21 cellular contexts compared by ENCODE assay signal in genomic region chr14:56585461-56586084, GRCh38. TPM values are rescaled to one million over a fixed set of nuclear protein-coding genes. Genes with fewer than 3 reads are reported as not detected.
DNase-seq lines count a peak whose midpoint lies in the region; ATAC-seq and TF ChIP-seq lines count a peak whose summit lies in the region.
"Had no signal": no experiment of that assay in that cellular context is flagged by ENCODE, and none has a peak within 500 bp of the region (broad histone marks: within the 10 kb centered on the region; RNA-seq: fewer than 3 reads in every experiment).

No MANE protein-coding gene starts in this region.

- H3K9me2 ChIP-seq in PC-3 (replicated peaks; ENCODE audit: low read length), result no peaks in the 10 kb centered on the region

- peaks cover 25% of the 10 kb centered on the region; the same call in 1 of the 2 replicates for H4K20me1 ChIP-seq in PC-3 (ENCODE audit: low read length)

- H3K36me3 Mint-ChIP-seq in activated naive CD4-positive, alpha-beta T cell treated with anti-CD3 and anti-CD28 coated beads for 36 hours (ENCODE audit: low read depth), result peaks cover 4% of the 10 kb centered on the region
- H3K36me3 Mint-ChIP-seq: natural killer cell treated with Interleukin-12 subunit alpha and Interleukin-12 subunit beta and Interleukin-15 and Interleukin-18, amount 100 ng/mL, for 72 hours had no signal

- H3K27me3 Mint-ChIP-seq in activated naive CD4-positive, alpha-beta T cell treated with anti-CD3 and anti-CD28 coated beads for 36 hours (ENCODE audit: low read depth), result no peaks in the 10 kb centered on the region
- no peaks in the 10 kb centered on the region for H3K27me3 Mint-ChIP-seq in stimulated activated naive CD8-positive, alpha-beta T cell treated with anti-CD3 and anti-CD28 coated beads, Interleukin-15, amount 100 ng/mL, for 72 hours
- H3K27me3 Mint-ChIP-seq: activated naive CD8-positive, alpha-beta T cell treated with anti-CD3 and anti-CD28 coated beads, Interleukin-2, amount 10 ng/mL, durations not matched to agents 7 days and 5 days; CD8-positive, alpha-beta memory T cell; natural killer cell treated with Interleukin-12 subunit alpha and Interleukin-12 subunit beta and Interleukin-15 and Interleukin-18, amount 100 ng/mL, for 72 hours had no signal

- BruUV-seq in PC-3 (replicated peaks; lab: Mats Ljungman, UMichigan), result no TSS peak

- CTCF ChIA-PET in PC-3 (lab: Charles Lee) (interaction anchor here (0.8 kb wide), 1 partner anchor 18 kb away, joined by 3 read pairs; no protein-coding TSS in a partner anchor), GM10248 (lab: Yijun Ruan, JAX) (no interaction called here)
- CTCF ChIA-PET in activated naive CD4-positive, alpha-beta T cell treated with anti-CD3 and anti-CD28 coated beads for 36 hours (lab: Charles Lee), result interaction anchor here (0.5 kb wide), 1 partner anchor 29 kb away, joined by 3 read pairs; no protein-coding TSS in a partner anchor

- no peaks in the 10 kb centered on the region for H3K9me3 ChIP-seq in PC-3 (ENCODE audit: low read length)
- H3K9me3 ChIP-seq: upper lobe of left lung had no signal

- no peaks in the 10 kb centered on the region; the same call in 1 of the 2 replicates for H3K36me3 ChIP-seq in PC-3 (ENCODE audit: low read depth, low read length)

- no peak overlapping the region for H3K27ac Mint-ChIP-seq in activated naive CD4-positive, alpha-beta T cell treated with anti-CD3 and anti-CD28 coated beads for 36 hours
- no peak overlapping the region for H3K27ac Mint-ChIP-seq in stimulated activated naive CD8-positive, alpha-beta T cell treated with anti-CD3 and anti-CD28 coated beads, Interleukin-15, amount 100 ng/mL, for 72 hours
- H3K27ac Mint-ChIP-seq: activated naive CD8-positive, alpha-beta T cell treated with anti-CD3 and anti-CD28 coated beads, Interleukin-2, amount 10 ng/mL, durations not matched to agents 7 days and 5 days; mesothelial cell of epicardium; natural killer cell treated with Interleukin-12 subunit alpha and Interleukin-12 subunit beta and Interleukin-15 and Interleukin-18, amount 100 ng/mL, for 72 hours had no signal

- H3K9ac ChIP-seq in PC-3 (ENCODE audit: low read length), result peak overlapping the region; percentile 11

- H3K4me1 ChIP-seq in PC-3 (ENCODE audit: insufficient read depth, low read length), result peaks cover 52% of the 10 kb centered on the region

- peaks cover 34% of the 10 kb centered on the region for H3K4me1 Mint-ChIP-seq in activated naive CD4-positive, alpha-beta T cell treated with anti-CD3 and anti-CD28 coated beads for 36 hours (ENCODE audit: low read depth)
- peaks cover 36% of the 10 kb centered on the region for H3K4me1 Mint-ChIP-seq in stimulated activated naive CD8-positive, alpha-beta T cell treated with anti-CD3 and anti-CD28 coated beads, Interleukin-15, amount 100 ng/mL, for 72 hours

- H3K79me2 ChIP-seq in PC-3 (ENCODE audit: low read length), result peaks cover 31% of the 10 kb centered on the region

- peak; percentile 58 for DNase-seq in DMS53 treated with DMSO at 0.1 percent for 48 hours (lab: John Stamatoyannopoulos, UW; ENCODE audit: unreplicated experiment)
- DNase-seq in NCI-H146 (lab: John Stamatoyannopoulos, UW), result peak; percentile 21
- DNase-seq in PC-3, result peak; percentile 99
- no peak for DNase-seq in activated naive CD4-positive, alpha-beta T cell treated with anti-CD3 and anti-CD28 coated beads for 36 hours
- no peak for DNase-seq in activated T-cell treated with anti-CD3 and anti-CD28 coated beads for 4 hours
- no peak for DNase-seq in stimulated activated naive CD8-positive, alpha-beta T cell treated with anti-CD3 and anti-CD28 coated beads, Interleukin-15, amount 100 ng/mL, for 72 hours
- no peak for DNase-seq in GM10248 (ENCODE audit: extremely low spot score)
- DNase-seq: activated CD4-positive, CD25-positive, alpha-beta regulatory T cell treated with anti-CD3 and anti-CD28 coated beads, Interleukin-2, amount 50 U/mL, for 72 hours; activated naive CD8-positive, alpha-beta T cell treated with anti-CD3 and anti-CD28 coated beads, Interleukin-2, amount 10 ng/mL, durations not matched to agents 7 days and 5 days; CD8-positive, alpha-beta memory T cell; dorsolateral prefrontal cortex; erythroblast; NCI-H1105 treated with DMSO at 0.1 percent for 48 hours; stimulated activated CD4-positive, alpha-beta T cell treated with anti-CD3 and anti-CD28 coated beads, Interleukin-2, amount 100 ng/mL, for 24 hours; stimulated activated naive CD8-positive, alpha-beta T cell treated with anti-CD3 and anti-CD28 coated beads, Interleukin-15, Interleukin-2, amounts not matched to agents 100 U/mL and 50 U/mL, for 24 hours; T1000; upper lobe of left lung had no signal

- no peak overlapping the region for H2AFZ ChIP-seq in PC-3 (ENCODE audit: low read length)

- peak; percentile 87 for ATAC-seq in PC-3
- ATAC-seq in esophagus mucosa, result peak; percentile 65
- ATAC-seq in stimulated activated naive CD8-positive, alpha-beta T cell treated with anti-CD3 and anti-CD28 coated beads, Interleukin-15, amount 100 ng/mL, for 72 hours, result no peak
- ATAC-seq: natural killer cell treated with Interleukin-12 subunit alpha and Interleukin-12 subunit beta and Interleukin-15 and Interleukin-18, amount 100 ng/mL, for 72 hours; stimulated activated naive CD8-positive, alpha-beta T cell treated with anti-CD3 and anti-CD28 coated beads, Interleukin-15, Interleukin-2, amounts not matched to agents 100 U/mL and 50 U/mL, for 24 hours had no signal

- no peaks in the 10 kb centered on the region for H3K9me3 Mint-ChIP-seq in activated naive CD4-positive, alpha-beta T cell treated with anti-CD3 and anti-CD28 coated beads for 36 hours
- H3K9me3 Mint-ChIP-seq in stimulated activated naive CD8-positive, alpha-beta T cell treated with anti-CD3 and anti-CD28 coated beads, Interleukin-15, amount 100 ng/mL, for 72 hours, result no peaks in the 10 kb centered on the region
- H3K9me3 Mint-ChIP-seq: activated naive CD8-positive, alpha-beta T cell treated with anti-CD3 and anti-CD28 coated beads, Interleukin-2, amount 10 ng/mL, durations not matched to agents 7 days and 5 days; CD8-positive, alpha-beta memory T cell; mesothelial cell of epicardium; natural killer cell treated with Interleukin-12 subunit alpha and Interleukin-12 subunit beta and Interleukin-15 and Interleukin-18, amount 100 ng/mL, for 72 hours had no signal

- H3K27me3 ChIP-seq in PC-3 (ENCODE audit: low read length), result no peaks in the 10 kb centered on the region
- H3K27me3 ChIP-seq: cardiac muscle cell, dorsolateral prefrontal cortex, upper lobe of left lung had no signal

- TF ChIP-seq CTCF in PC-3 (conservative IDR thresholded peaks at IDR 0.05; ENCODE audit: low read depth, low read length) (peak; percentile 79), GM10248 (IDR thresholded peaks at IDR 0.05; ENCODE audit: control extremely low read depth, extremely low read depth, low read depth, missing control alignments) (no peak)

- H3K4me2 ChIP-seq in PC-3 (ENCODE audit: low read length), result peak overlapping the region; percentile 50

- no peak overlapping the region for H3K4me3 ChIP-seq in PC-3 (ENCODE audit: low read length)
- H3K4me3 ChIP-seq: cardiac muscle cell, dorsolateral prefrontal cortex, upper lobe of left lung had no signal

- peaks cover 13% of the 10 kb centered on the region for H3F3A ChIP-seq in PC-3 (ENCODE audit: low read length, unreplicated experiment)

- intact Hi-C loops in PC-3 (cut with micrococcal nuclease), result loop anchor here (1.0 to 10.0 kb wide), 4 partner anchors 24 to 1509 kb away; no protein-coding TSS in a partner anchor
- intact Hi-C loops in activated naive CD4-positive, alpha-beta T cell treated with anti-CD3 and anti-CD28 coated beads for 36 hours (cut with micrococcal nuclease), result no loop called here

- no peak overlapping the region for H3K4me3 Mint-ChIP-seq in activated naive CD4-positive, alpha-beta T cell treated with anti-CD3 and anti-CD28 coated beads for 36 hours
- no peak overlapping the region for H3K4me3 Mint-ChIP-seq in stimulated activated naive CD8-positive, alpha-beta T cell treated with anti-CD3 and anti-CD28 coated beads, Interleukin-15, amount 100 ng/mL, for 72 hours
- H3K4me3 Mint-ChIP-seq: activated naive CD8-positive, alpha-beta T cell treated with anti-CD3 and anti-CD28 coated beads, Interleukin-2, amount 10 ng/mL, durations not matched to agents 7 days and 5 days; CD8-positive, alpha-beta memory T cell; mesothelial cell of epicardium; natural killer cell treated with Interleukin-12 subunit alpha and Interleukin-12 subunit beta and Interleukin-15 and Interleukin-18, amount 100 ng/mL, for 72 hours had no signal

- POLR2A ChIA-PET in PC-3 (lab: Charles Lee; ENCODE audit: unreplicated experiment) (interaction anchor here (0.7 kb wide), 1 partner anchor 1538 kb away, joined by 5 read pairs; no protein-coding TSS in a partner anchor), GM10248 (lab: Yijun Ruan, JAX) (no interaction called here)

- peak overlapping the region; percentile 75 for H3K27ac ChIP-seq in PC-3 (ENCODE audit: low read length)
- H3K27ac ChIP-seq: cardiac muscle cell, upper lobe of left lung had no signal

RNA-seq across cellular contexts. Expression of gene TMEM260, which starts 6.0 kb away (rescaled TPM):
- total RNA-seq in PC-3 (2014; rRNA removed), result 17.8 and 28.6 TPM in 2 replicates
- total RNA-seq in esophagus mucosa, result 8.9 TPM
- total RNA-seq in activated naive CD4-positive, alpha-beta T cell treated with anti-CD3 and anti-CD28 coated beads for 36 hours, result 10 to 100 TPM in 1 of 2 experiments, 1 to 10 TPM in 1; 9.6 to 11.9 TPM

Comparison
In these comparisons a context has a peak if more than half of its experiments do, and no peak if none do; other contexts are left out.
1. DNase-seq: peak in DMS53 treated with DMSO at 0.1 percent for 48 hours (single experiment), NCI-H146 (single experiment) and PC-3 (single experiment); none in activated naive CD4-positive, alpha-beta T cell treated with anti-CD3 and anti-CD28 coated beads for 36 hours (single experiment), activated T-cell treated with anti-CD3 and anti-CD28 coated beads for 4 hours (single experiment), stimulated activated naive CD8-positive, alpha-beta T cell treated with anti-CD3 and anti-CD28 coated beads, Interleukin-15, amount 100 ng/mL, for 72 hours (0 of 2) and GM10248 (single experiment).